In genomic region chr7:99501236-99501635, GRCh38 we compare ENCODE assay signal across 7 cellular contexts. TPM values are rescaled to one million over a fixed set of nuclear protein-coding genes. Genes with fewer than 3 reads are reported as not detected.
DNase-seq lines count a peak whose midpoint lies in the region; ATAC-seq and TF ChIP-seq lines count a peak whose summit lies in the region.
"Not testable (repeated sequence)": the region's sequence is repeated elsewhere in the genome, so short reads cannot be mapped to it uniquely, and the experiment has no call there.

No MANE protein-coding gene starts in this region.

- H3K36me3 Mint-ChIP-seq in T-cell = peaks cover 17% of the 10 kb centered on the region
- H3K36me3 Mint-ChIP-seq in activated T-helper 2 cell treated with anti-CD3 and anti-CD28 coated beads, Interferon-gamma antibody, Interleukin-2, Interleukin-4, amounts not matched to agents 10 μg/mL and 5 μg/mL and 100 μg/mL, durations not matched to agents 14 hours and 24 hours and 36 hours (ENCODE audit: low read depth) = peaks cover 48% of the 10 kb centered on the region
- H3K36me3 Mint-ChIP-seq in dendritic cell treated with granulocyte-macrophage colony-stimulating factor and Interleukin-4, amounts not matched to agents 40 ng/mL and 50 ng/mL, for 4 days (ENCODE audit: low read depth) = peaks cover 51% of the 10 kb centered on the region
- H3K36me3 Mint-ChIP-seq in immature natural killer cell = peaks cover 9 to 12% (median 9%) of the 10 kb centered on the region in 3 donors
- H3K36me3 Mint-ChIP-seq in osteocyte (ENCODE audit: unreplicated experiment) = peaks cover 12% of the 10 kb centered on the region

- not testable (repeated sequence) for H3K27ac ChIP-seq in DOHH2 (ENCODE audit: low read depth, low read length)

- H3K79me2 ChIP-seq in DOHH2 (ENCODE audit: control insufficient read depth, low read length) = peaks cover 67% of the 10 kb centered on the region

- H3F3A ChIP-seq in DOHH2 (ENCODE audit: control insufficient read depth, insufficient read depth) = not testable (repeated sequence)

- not testable (repeated sequence) for H3K9me3 ChIP-seq in DOHH2 (ENCODE audit: control insufficient read depth, insufficient read depth, low read length)

- CTCF ChIA-PET in T-cell (lab: Charles Lee) = not testable (repeated sequence)

- not testable (repeated sequence) for H3K9me3 Mint-ChIP-seq in T-cell; activated T-helper 2 cell treated with anti-CD3 and anti-CD28 coated beads, Interferon-gamma antibody, Interleukin-2, Interleukin-4, amounts not matched to agents 10 μg/mL and 5 μg/mL and 100 μg/mL, durations not matched to agents 14 hours and 24 hours and 36 hours; dendritic cell treated with granulocyte-macrophage colony-stimulating factor and Interleukin-4, amounts not matched to agents 40 ng/mL and 50 ng/mL, for 4 days; immature natural killer cell; osteocyte (ENCODE audit: unreplicated experiment)

- intact Hi-C loops in activated T-helper 2 cell treated with anti-CD3 and anti-CD28 coated beads, Interferon-gamma antibody, Interleukin-2, Interleukin-4, amounts not matched to agents 10 μg/mL and 5 μg/mL and 100 μg/mL, durations not matched to agents 14 hours and 24 hours and 36 hours (cut with micrococcal nuclease) = not testable (repeated sequence)
- intact Hi-C loops in dendritic cell treated with granulocyte-macrophage colony-stimulating factor and Interleukin-4, amounts not matched to agents 40 ng/mL and 50 ng/mL, for 4 days (cut with micrococcal nuclease) = loop anchor here (10.0 kb wide), 1 partner anchor 114 kb away; the partner anchor contains the start of gene ZSCAN25

- H3K36me3 ChIP-seq in DOHH2 (ENCODE audit: control insufficient read depth, low read length) = peaks cover 46% of the 10 kb centered on the region

- DNase-seq in MV-4-11 (lab: John Stamatoyannopoulos, UW) (peak; percentile 22), T-cell (peak in 1 of 34 experiments; percentile 3)
- DNase-seq in activated T-helper 2 cell treated with anti-CD3 and anti-CD28 coated beads, Interferon-gamma antibody, Interleukin-2, Interleukin-4, amounts not matched to agents 10 μg/mL and 5 μg/mL and 100 μg/mL, durations not matched to agents 14 hours and 24 hours and 36 hours (ENCODE audit: low spot score); immature natural killer cell; osteocyte (ENCODE audit: extremely low spot score, unreplicated experiment): not testable (repeated sequence)

- H3K4me1 ChIP-seq in DOHH2 (ENCODE audit: control insufficient read depth, low read length) = peaks cover 36% of the 10 kb centered on the region

- H3K27ac Mint-ChIP-seq in T-cell = peak overlapping the region in 1 of 2 donors; percentile 52
- H3K27ac Mint-ChIP-seq in activated T-helper 2 cell treated with anti-CD3 and anti-CD28 coated beads, Interferon-gamma antibody, Interleukin-2, Interleukin-4, amounts not matched to agents 10 μg/mL and 5 μg/mL and 100 μg/mL, durations not matched to agents 14 hours and 24 hours and 36 hours = peak overlapping the region; percentile 58
- peak overlapping the region; percentile 95 for H3K27ac Mint-ChIP-seq in dendritic cell treated with granulocyte-macrophage colony-stimulating factor and Interleukin-4, amounts not matched to agents 40 ng/mL and 50 ng/mL, for 4 days
- peak overlapping the region; percentile 55 to 96 (median 61) for H3K27ac Mint-ChIP-seq in immature natural killer cell
- H3K27ac Mint-ChIP-seq in osteocyte (ENCODE audit: unreplicated experiment) = peak overlapping the region; percentile 34

- POLR2A ChIA-PET in T-cell (lab: Charles Lee) = interaction anchor here (0.6 to 1.2 kb wide), 2 partner anchors 30 to 1369 kb away, joined by 4 to 6 read pairs; no protein-coding TSS in a partner anchor

- TF ChIP-seq CTCF in DOHH2 (IDR thresholded peaks at IDR 0.05; ENCODE audit: low read depth, low read length, poor library complexity, severe bottlenecking); osteocyte (IDR thresholded peaks at IDR 0.05): not testable (repeated sequence)

- ATAC-seq in T-cell (replicated peaks in 1 of 4) = not testable (repeated sequence)

- not testable (repeated sequence) for H3K27me3 ChIP-seq in DOHH2 (ENCODE audit: control insufficient read depth, low read length)

- H3K4me1 Mint-ChIP-seq in T-cell (peaks cover 36 to 45% (median 37%) of the 10 kb centered on the region in 3 donors), immature natural killer cell (peaks cover 52 to 61% of the 10 kb centered on the region in 2 donors), osteocyte (ENCODE audit: unreplicated experiment) (peaks cover 42% of the 10 kb centered on the region)
- H3K4me1 Mint-ChIP-seq in activated T-helper 2 cell treated with anti-CD3 and anti-CD28 coated beads, Interferon-gamma antibody, Interleukin-2, Interleukin-4, amounts not matched to agents 10 μg/mL and 5 μg/mL and 100 μg/mL, durations not matched to agents 14 hours and 24 hours and 36 hours (ENCODE audit: low read depth) = peaks cover 29% of the 10 kb centered on the region
- peaks cover 22% of the 10 kb centered on the region for H3K4me1 Mint-ChIP-seq in dendritic cell treated with granulocyte-macrophage colony-stimulating factor and Interleukin-4, amounts not matched to agents 40 ng/mL and 50 ng/mL, for 4 days (ENCODE audit: low read depth)

- not testable (repeated sequence) for H3K9me2 ChIP-seq in DOHH2 (replicated peaks; ENCODE audit: control insufficient read depth, low read length)

- H3K4me3 Mint-ChIP-seq in T-cell = peak overlapping the region; percentile 95 to 100 (median 97)
- H3K4me3 Mint-ChIP-seq in activated T-helper 2 cell treated with anti-CD3 and anti-CD28 coated beads, Interferon-gamma antibody, Interleukin-2, Interleukin-4, amounts not matched to agents 10 μg/mL and 5 μg/mL and 100 μg/mL, durations not matched to agents 14 hours and 24 hours and 36 hours (ENCODE audit: low read depth) = peak overlapping the region; percentile 94
- H3K4me3 Mint-ChIP-seq in dendritic cell treated with granulocyte-macrophage colony-stimulating factor and Interleukin-4, amounts not matched to agents 40 ng/mL and 50 ng/mL, for 4 days = peak overlapping the region; percentile 96
- peak overlapping the region; percentile 96 to 100 (median 98) for H3K4me3 Mint-ChIP-seq in immature natural killer cell
- peak overlapping the region; percentile 100 for H3K4me3 Mint-ChIP-seq in osteocyte (ENCODE audit: unreplicated experiment)

- H4K20me1 ChIP-seq in DOHH2 (ENCODE audit: control insufficient read depth, insufficient read depth, low read depth, low read length) = peaks cover 17% of the 10 kb centered on the region

- H3K4me3 ChIP-seq in DOHH2 (ENCODE audit: low read length) = peak overlapping the region; percentile 96

- peak overlapping the region; percentile 88 for H3K4me2 ChIP-seq in DOHH2 (ENCODE audit: low read length)

- H3K27me3 Mint-ChIP-seq in T-cell; activated T-helper 2 cell treated with anti-CD3 and anti-CD28 coated beads, Interferon-gamma antibody, Interleukin-2, Interleukin-4, amounts not matched to agents 10 μg/mL and 5 μg/mL and 100 μg/mL, durations not matched to agents 14 hours and 24 hours and 36 hours (ENCODE audit: low read depth); dendritic cell treated with granulocyte-macrophage colony-stimulating factor and Interleukin-4, amounts not matched to agents 40 ng/mL and 50 ng/mL, for 4 days; osteocyte (ENCODE audit: unreplicated experiment): not testable (repeated sequence)
- peaks cover 12 to 19% (median 12%) of the 10 kb centered on the region in 3 donors for H3K27me3 Mint-ChIP-seq in immature natural killer cell (ENCODE audit: low read depth in 3 of 3)

RNA-seq across cellular contexts. Expression of gene ZNF394, which starts 1.2 kb away (rescaled TPM):
- total RNA-seq in T-cell (100 to 1,000 TPM in 3 of 5 donors, 10 to 100 TPM in 2; 88.4 to 188 (median 104) TPM), osteocyte (23.8 and 24.4 TPM in 2 replicates)
- 36.4 and 40.7 TPM in 2 replicates for total RNA-seq in activated T-helper 2 cell treated with anti-CD3 and anti-CD28 coated beads, Interferon-gamma antibody, Interleukin-2, Interleukin-4, amounts not matched to agents 10 μg/mL and 5 μg/mL and 100 μg/mL, durations not matched to agents 14 hours and 24 hours and 36 hours
- polyA plus RNA-seq in immature natural killer cell = 10 to 100 TPM; 68.6 to 91.7 (median 76.0) TPM

RNA-seq across cellular contexts. Expression of gene ZKSCAN5, which starts 3.2 kb away (rescaled TPM):
- total RNA-seq in T-cell (1 to 10 TPM; 5.4 to 9.1 (median 8.2) TPM), osteocyte (11.6 and 12.1 TPM in 2 replicates)
- total RNA-seq in activated T-helper 2 cell treated with anti-CD3 and anti-CD28 coated beads, Interferon-gamma antibody, Interleukin-2, Interleukin-4, amounts not matched to agents 10 μg/mL and 5 μg/mL and 100 μg/mL, durations not matched to agents 14 hours and 24 hours and 36 hours = 8.2 and 8.4 TPM in 2 replicates
- polyA plus RNA-seq in immature natural killer cell = 1 to 10 TPM; 3.2 to 9.4 (median 4.6) TPM

RNA-seq across cellular contexts. Expression of gene ZNF789, which starts 28.5 kb away (rescaled TPM):
- total RNA-seq in T-cell = 10 to 100 TPM; 17.0 to 24.8 (median 19.7) TPM
- total RNA-seq in activated T-helper 2 cell treated with anti-CD3 and anti-CD28 coated beads, Interferon-gamma antibody, Interleukin-2, Interleukin-4, amounts not matched to agents 10 μg/mL and 5 μg/mL and 100 μg/mL, durations not matched to agents 14 hours and 24 hours and 36 hours = 23.2 and 24.3 TPM in 2 replicates
- 1 to 10 TPM; 4.6 to 7.6 (median 5.4) TPM for polyA plus RNA-seq in immature natural killer cell
- total RNA-seq in osteocyte = 6.9 and 8.4 TPM in 2 replicates

RNA-seq across cellular contexts. Expression of gene ATP5MF, which starts 35.3 kb away (rescaled TPM):
- 100 to 1,000 TPM in 4 of 5 donors, 10 to 100 TPM in 1; 68.1 to 145 (median 141) TPM for total RNA-seq in T-cell
- 405 and 429 TPM in 2 replicates for total RNA-seq in activated T-helper 2 cell treated with anti-CD3 and anti-CD28 coated beads, Interferon-gamma antibody, Interleukin-2, Interleukin-4, amounts not matched to agents 10 μg/mL and 5 μg/mL and 100 μg/mL, durations not matched to agents 14 hours and 24 hours and 36 hours
- polyA plus RNA-seq in immature natural killer cell = 100 to 1,000 TPM; 455 to 757 (median 495) TPM
- 251 and 253 TPM in 2 replicates for total RNA-seq in osteocyte

RNA-seq across cellular contexts. Expression of gene FAM200A, which starts 50.7 kb away (rescaled TPM):
- total RNA-seq in T-cell (1 to 10 TPM; 2.8 to 8.9 (median 8.5) TPM), osteocyte (5.3 and 6.3 TPM in 2 replicates)
- 5.2 and 5.6 TPM in 2 replicates for total RNA-seq in activated T-helper 2 cell treated with anti-CD3 and anti-CD28 coated beads, Interferon-gamma antibody, Interleukin-2, Interleukin-4, amounts not matched to agents 10 μg/mL and 5 μg/mL and 100 μg/mL, durations not matched to agents 14 hours and 24 hours and 36 hours
- polyA plus RNA-seq in immature natural killer cell = 1 to 10 TPM in 2 of 3 donors, not detected in 1; 1.9 to 4.7 TPM
